9 cellular contexts compared by ENCODE assay signal in the genomic region with DNA sequence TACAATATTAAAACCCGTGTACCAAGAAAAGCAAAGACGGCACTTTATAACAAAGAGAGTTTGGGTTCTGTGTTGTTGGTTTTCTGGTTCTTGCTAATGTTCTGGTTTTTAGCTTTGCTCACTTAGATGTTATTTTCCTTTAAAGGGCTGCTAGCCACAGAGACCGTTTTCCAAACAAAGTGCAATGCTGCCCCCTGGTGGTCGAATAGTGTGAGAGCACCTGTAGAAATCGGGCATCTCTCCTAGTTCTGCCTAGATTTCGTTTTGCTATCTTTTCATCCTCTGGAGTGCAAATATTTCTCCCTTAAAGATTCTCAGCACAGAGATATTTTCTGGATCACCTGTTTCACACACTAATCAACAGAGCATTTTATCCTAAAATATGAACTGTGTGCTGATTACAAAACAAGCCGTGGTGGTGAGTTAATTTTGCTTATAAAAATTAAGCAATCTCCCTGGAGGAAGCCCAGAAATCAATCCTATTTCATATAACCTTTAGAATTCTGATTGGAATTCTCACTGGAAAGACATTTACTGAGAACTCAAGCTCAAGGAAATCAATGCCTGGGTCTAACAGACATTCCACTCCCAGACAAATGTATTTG.
A peak's percentile ranks its signal among the peaks of the same experiment; 100 is the strongest.
DNase-seq lines count a peak whose midpoint lies in the region; ATAC-seq and FAIRE-seq lines count a peak whose summit lies in the region.
"Had no signal": no experiment of that assay in that cellular context is flagged by ENCODE, and none has a peak within 500 bp of the region (broad histone marks: within the 10 kb centered on the region; RNA-seq: fewer than 3 reads in every experiment).

No MANE protein-coding gene starts in this region.

- H3K27me3 ChIP-seq in small intestine (ENCODE audit: control insufficient read depth in 2 of 2, insufficient read depth in 2 of 2, low read length in 2 of 2), result no peaks in the 10 kb centered on the region
- H3K27me3 ChIP-seq: BLaER1 had no signal

- no peaks in the 10 kb centered on the region for H3K9me3 ChIP-seq in small intestine (ENCODE audit: control insufficient read depth, low read depth)
- H3K9me3 ChIP-seq: BLaER1 had no signal

- no peaks in the 10 kb centered on the region for H3K4me1 ChIP-seq in small intestine (ENCODE audit: control insufficient read depth in 2 of 2, insufficient read depth in 1 of 2, low read depth in 1 of 2, low read length in 1 of 2)

- H3K27ac ChIP-seq in small intestine (ENCODE audit: low read depth in 1 of 2, low read length in 1 of 2), result no peak overlapping the region
- H3K27ac ChIP-seq: BLaER1 had no signal

- peak; percentile 79 for ATAC-seq in HG02870 (IDR thresholded peaks at IDR 0.05; ENCODE audit: unreplicated experiment)

- no peaks in the 10 kb centered on the region for H3K36me3 ChIP-seq in small intestine (ENCODE audit: control insufficient read depth in 2 of 2, insufficient read depth in 2 of 2, low read length in 2 of 2)
- H3K36me3 ChIP-seq: BLaER1 had no signal

- DNase-seq in DMS 273 (lab: John Stamatoyannopoulos, UW; ENCODE audit: unreplicated experiment), result peak; percentile 85
- DNase-seq in DMS 273 treated with DMSO at 0.1 percent for 48 hours (lab: John Stamatoyannopoulos, UW), result no peak
- DNase-seq in NCI-H146 treated with DMSO at 0.1 percent for 48 hours (lab: John Stamatoyannopoulos, UW; ENCODE audit: unreplicated experiment), result peak; percentile 39
- DNase-seq in T1000 (lab: John Stamatoyannopoulos, UW), result peak; percentile 23
- peak; percentile 89 for DNase-seq in astrocyte of the hippocampus (ENCODE audit: low read depth, low spot score)
- DNase-seq in hepatic stellate cell (ENCODE audit: low spot score), result peak; percentile 42
- DNase-seq in small intestine, result peak; percentile 69

- 7 to 15% (median 14%) methylated on average over 7 of the region's 7 CpGs for WGBS in small intestine, 3 donors

- FAIRE-seq in small intestine (lab: Jason Lieb, UNC), result no peak

- H3K4me3 ChIP-seq in small intestine (ENCODE audit: low read depth in 1 of 2, low read length in 2 of 2), result no peak overlapping the region
- H3K4me3 ChIP-seq: BLaER1 had no signal
